In the genomic region with DNA sequence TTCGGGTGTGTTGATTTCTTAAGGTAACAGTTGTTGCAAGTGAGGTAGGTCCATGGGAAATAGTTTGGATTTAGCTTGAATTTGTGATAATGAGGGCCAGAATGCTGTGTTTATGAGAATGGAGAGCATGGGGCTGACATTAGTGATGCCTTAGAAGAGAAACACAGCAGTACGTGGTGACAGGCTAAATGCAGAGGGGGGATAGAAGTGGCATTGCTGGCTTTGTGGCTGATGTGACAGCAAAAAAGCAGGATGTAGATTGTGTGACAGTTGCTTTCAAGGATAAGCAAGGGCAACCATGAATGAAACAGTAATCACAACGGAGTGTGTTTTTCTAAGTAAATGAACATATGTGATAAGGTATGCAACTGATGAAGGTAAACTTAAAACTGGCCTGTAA, we compare ENCODE assay signal across 2 cellular contexts.
TF ChIP-seq lines count a peak whose summit lies in the region.

No MANE protein-coding gene starts in this region.

TF ChIP-seq in H1, 55 proteins besides CTCF, POLR2A, EP300 and RAD21:
- TF ChIP-seq POLR2AphosphoS5 (IDR thresholded peaks at IDR 0.05; ENCODE audit: low read depth, low read length) = no peak
- TF ChIP-seq BRCA1 (IDR thresholded peaks at IDR 0.05; ENCODE audit: low read depth, low read length) = no peak
- no peak for TF ChIP-seq TEAD4 (IDR thresholded peaks at IDR 0.05; ENCODE audit: low read depth, low read length)
- no peak for TF ChIP-seq HDAC2 (IDR thresholded peaks at IDR 0.05; ENCODE audit: borderline replicate concordance in 1 of 2, low read depth in 2 of 2, low read length in 2 of 2)

TF ChIP-seq in neural cell, 6 proteins besides CTCF, POLR2A, EP300 and RAD21:
- TF ChIP-seq MXI1 (conservative IDR thresholded peaks at IDR 0.05; ENCODE audit: poor library complexity, severe bottlenecking) (no peak), EZH2 (IDR thresholded peaks at IDR 0.05; ENCODE audit: borderline replicate concordance, insufficient read depth, low read length, poor library complexity, severe bottlenecking) (no peak), TAF1 (IDR thresholded peaks at IDR 0.05; ENCODE audit: low read depth) (no peak), POLR2AphosphoS5 (IDR thresholded peaks at IDR 0.05) (peak; percentile 81)
